Comparison of ENCODE assay signal across 8 cellular contexts in the genomic region with DNA sequence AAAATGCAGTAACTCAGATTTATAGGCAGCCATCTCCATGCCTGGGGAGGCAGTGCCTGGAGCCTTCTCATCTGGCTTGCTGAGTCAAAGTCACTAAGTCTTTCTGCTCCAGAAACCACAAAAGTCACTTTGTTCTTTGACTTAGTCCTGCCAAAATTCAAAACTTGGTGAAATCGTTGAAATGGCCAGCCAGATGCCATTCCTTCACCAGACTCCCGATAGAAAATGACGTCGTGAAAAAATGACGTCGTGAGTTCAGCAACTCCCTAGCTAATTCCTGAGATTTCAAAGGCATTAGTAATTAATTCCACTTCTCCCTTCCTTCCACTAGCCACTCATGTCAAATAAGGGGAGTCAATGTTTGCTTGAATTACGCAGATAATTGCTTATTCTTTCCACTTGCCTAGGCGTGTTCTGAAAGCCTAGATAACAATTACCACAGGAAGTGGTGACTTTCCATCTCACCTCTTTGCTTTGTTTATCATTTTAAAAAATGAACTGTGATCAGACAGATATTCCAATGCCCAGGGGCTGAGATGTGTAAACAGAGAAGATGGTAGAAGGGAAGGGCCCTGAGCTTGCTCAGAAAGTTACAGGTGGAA. TPM values are rescaled to one million over a fixed set of nuclear protein-coding genes. Genes with fewer than 3 reads are reported as not detected.
DNase-seq lines count a peak whose midpoint lies in the region; ATAC-seq and TF ChIP-seq lines count a peak whose summit lies in the region.

No MANE protein-coding gene starts in this region.

- peaks cover 36% of the 10 kb centered on the region for H3K4me1 Mint-ChIP-seq in activated CD8-positive, alpha-beta T cell treated with anti-CD3 and anti-CD28 coated beads, Interleukin-2, amount 10 ng/mL, durations not matched to agents 7 days and 5 days (ENCODE audit: low read depth)
- peaks cover 20 to 21% of the 10 kb centered on the region in 2 donors for H3K4me1 Mint-ChIP-seq in immature natural killer cell

- H3K36me3 ChIP-seq in Loucy (ENCODE audit: insufficient read depth, low read length) = no peaks in the 10 kb centered on the region
- no peaks in the 10 kb centered on the region for H3K36me3 ChIP-seq in Karpas-422 (ENCODE audit: insufficient read depth, low read length)

- intact Hi-C loops in head of caudate nucleus (cut with DNase I) = no loop called here

- H3K27me3 Mint-ChIP-seq in activated CD8-positive, alpha-beta T cell treated with anti-CD3 and anti-CD28 coated beads, Interleukin-2, amount 10 ng/mL, durations not matched to agents 7 days and 5 days (ENCODE audit: low read depth) = peaks cover 13% of the 10 kb centered on the region
- peaks cover 0 to 3% (median 0%) of the 10 kb centered on the region in 3 donors for H3K27me3 Mint-ChIP-seq in immature natural killer cell (ENCODE audit: low read depth in 3 of 3)

- H3K27me3 ChIP-seq in Loucy (ENCODE audit: insufficient read depth, low read length, poor library complexity, severe bottlenecking) (no peaks in the 10 kb centered on the region), Karpas-422 (ENCODE audit: low read length) (no peaks in the 10 kb centered on the region)

- ATAC-seq in activated CD8-positive, alpha-beta T cell treated with anti-CD3 and anti-CD28 coated beads, Interleukin-2, amount 10 ng/mL, durations not matched to agents 7 days and 5 days = peak; percentile 84
- no peak for ATAC-seq in GM21717 (IDR thresholded peaks at IDR 0.05; ENCODE audit: unreplicated experiment)

- H3K4me2 ChIP-seq in Loucy (ENCODE audit: low read depth, low read length, poor library complexity, severe bottlenecking) (peak overlapping the region; percentile 12), Karpas-422 (ENCODE audit: low read depth, low read length, poor library complexity, severe bottlenecking) (no peak overlapping the region)

- H3K27ac ChIP-seq in Karpas-422 (ENCODE audit: low read length) = no peak overlapping the region

- no peaks in the 10 kb centered on the region for H3K36me3 Mint-ChIP-seq in activated CD8-positive, alpha-beta T cell treated with anti-CD3 and anti-CD28 coated beads, Interleukin-2, amount 10 ng/mL, durations not matched to agents 7 days and 5 days (ENCODE audit: low read depth)
- no peaks in the 10 kb centered on the region for H3K36me3 Mint-ChIP-seq in immature natural killer cell

- no peak overlapping the region for H3K9ac ChIP-seq in Loucy (ENCODE audit: low read depth, low read length, poor library complexity, severe bottlenecking)
- no peak overlapping the region for H3K9ac ChIP-seq in Karpas-422 (ENCODE audit: low read length)

- TF ChIP-seq CTCF in Loucy (conservative IDR thresholded peaks at IDR 0.05; ENCODE audit: low read length) = no peak

- H3F3A ChIP-seq in Loucy (ENCODE audit: low read depth) = no peaks in the 10 kb centered on the region

- peak overlapping the region; percentile 2 for H3K4me3 Mint-ChIP-seq in activated CD8-positive, alpha-beta T cell treated with anti-CD3 and anti-CD28 coated beads, Interleukin-2, amount 10 ng/mL, durations not matched to agents 7 days and 5 days
- peak overlapping the region; percentile 24 to 59 (median 50) for H3K4me3 Mint-ChIP-seq in immature natural killer cell

- no peaks in the 10 kb centered on the region for H4K20me1 ChIP-seq in Loucy (ENCODE audit: insufficient read depth, low read length, poor library complexity, severe bottlenecking)
- no peaks in the 10 kb centered on the region for H4K20me1 ChIP-seq in Karpas-422 (ENCODE audit: insufficient read depth, low read depth, low read length)

- H3K9me3 Mint-ChIP-seq in activated CD8-positive, alpha-beta T cell treated with anti-CD3 and anti-CD28 coated beads, Interleukin-2, amount 10 ng/mL, durations not matched to agents 7 days and 5 days (ENCODE audit: insufficient read depth) = peaks cover 5% of the 10 kb centered on the region
- H3K9me3 Mint-ChIP-seq in immature natural killer cell = no peaks in the 10 kb centered on the region

- POLR2A ChIA-PET in activated CD8-positive, alpha-beta T cell treated with anti-CD3 and anti-CD28 coated beads, Interleukin-2, amount 10 ng/mL, durations not matched to agents 7 days and 5 days (lab: Charles Lee) = interaction anchor here (0.9 to 1.1 kb wide), 2 partner anchors 49 to 63 kb away, joined by 3 to 4 read pairs; no protein-coding TSS in a partner anchor

- H3K9me2 ChIP-seq in Loucy (replicated peaks; ENCODE audit: low read depth, low read length) = no peaks in the 10 kb centered on the region
- no peaks in the 10 kb centered on the region for H3K9me2 ChIP-seq in Karpas-422 (replicated peaks; ENCODE audit: insufficient read depth, low read length)

- CTCF ChIA-PET in activated CD8-positive, alpha-beta T cell treated with anti-CD3 and anti-CD28 coated beads, Interleukin-2, amount 10 ng/mL, durations not matched to agents 7 days and 5 days (lab: Charles Lee) = interaction anchor here (0.9 to 5.3 kb wide), 8 partner anchors 9 to 216 kb away, joined by 3 to 22 read pairs (median 6); no protein-coding TSS in a partner anchor

- H3K4me1 ChIP-seq in Loucy (ENCODE audit: insufficient read depth, low read length, poor library complexity, severe bottlenecking) = peaks cover 15% of the 10 kb centered on the region
- H3K4me1 ChIP-seq in Karpas-422 (ENCODE audit: low read length) = peaks cover 43% of the 10 kb centered on the region

- peak overlapping the region; percentile 90 for H3K27ac Mint-ChIP-seq in activated CD8-positive, alpha-beta T cell treated with anti-CD3 and anti-CD28 coated beads, Interleukin-2, amount 10 ng/mL, durations not matched to agents 7 days and 5 days
- peak overlapping the region; percentile 49 to 84 (median 70) for H3K27ac Mint-ChIP-seq in immature natural killer cell

- H3K79me2 ChIP-seq in Loucy (ENCODE audit: insufficient read depth, low read length) = no peaks in the 10 kb centered on the region
- no peaks in the 10 kb centered on the region for H3K79me2 ChIP-seq in Karpas-422 (ENCODE audit: low read length)

- H3K9me3 ChIP-seq in Loucy (ENCODE audit: insufficient read depth, low read depth, low read length) (no peaks in the 10 kb centered on the region), Karpas-422 (ENCODE audit: low read length) (no peaks in the 10 kb centered on the region)

- DNase-seq in AG20443 (ENCODE audit: low spot score) (peak; percentile 77), immature natural killer cell (peak; percentile 10 to 28 (median 21)), head of caudate nucleus (no peak), NOMO-1 treated with DMSO at 0.1 percent for 48 hours (lab: John Stamatoyannopoulos, UW; ENCODE audit: unreplicated experiment) (no peak), Karpas-422 (no peak)
- peak; percentile 32 for DNase-seq in activated CD8-positive, alpha-beta T cell treated with anti-CD3 and anti-CD28 coated beads, Interleukin-2, amount 10 ng/mL, durations not matched to agents 7 days and 5 days

- H3K4me3 ChIP-seq in Loucy (ENCODE audit: low read length, poor library complexity, severe bottlenecking) (no peak overlapping the region), Karpas-422 (ENCODE audit: low read length) (no peak overlapping the region)

- peak overlapping the region; percentile 34; the same call in 1 of the 2 replicates for H2AFZ ChIP-seq in Loucy (ENCODE audit: low read length)
- no peak overlapping the region for H2AFZ ChIP-seq in Karpas-422 (ENCODE audit: low read length)

RNA-seq across cellular contexts. Expression of a gene that starts 48.5 kb away (rescaled TPM):
- total RNA-seq in activated CD8-positive, alpha-beta T cell treated with anti-CD3 and anti-CD28 coated beads, Interleukin-2, amount 10 ng/mL, durations not matched to agents 7 days and 5 days = 10 to 100 TPM; 73.0 to 83.0 TPM
- polyA plus RNA-seq in immature natural killer cell = 10 to 100 TPM in 1 of 3 donors, 1 to 10 TPM in 2; 6.4 to 20.0 (median 8.5) TPM
- total RNA-seq in Karpas-422 (2014; rRNA removed; shearing (Covaris generic); ENCODE audit: low replicate concordance) = 120 and 149 TPM in 2 replicates

Comparison
In these comparisons a context has a peak if more than half of its experiments do, and no peak if none do; other contexts are left out.
1. DNase-seq: peak in AG20443 (single experiment), activated CD8-positive, alpha-beta T cell treated with anti-CD3 and anti-CD28 coated beads, Interleukin-2, amount 10 ng/mL, durations not matched to agents 7 days and 5 days (single experiment) and immature natural killer cell (3 of 3); none in head of caudate nucleus (0 of 42), NOMO-1 treated with DMSO at 0.1 percent for 48 hours (single experiment) and Karpas-422 (single experiment).